9 cellular contexts compared by ENCODE assay signal in the genomic region with DNA sequence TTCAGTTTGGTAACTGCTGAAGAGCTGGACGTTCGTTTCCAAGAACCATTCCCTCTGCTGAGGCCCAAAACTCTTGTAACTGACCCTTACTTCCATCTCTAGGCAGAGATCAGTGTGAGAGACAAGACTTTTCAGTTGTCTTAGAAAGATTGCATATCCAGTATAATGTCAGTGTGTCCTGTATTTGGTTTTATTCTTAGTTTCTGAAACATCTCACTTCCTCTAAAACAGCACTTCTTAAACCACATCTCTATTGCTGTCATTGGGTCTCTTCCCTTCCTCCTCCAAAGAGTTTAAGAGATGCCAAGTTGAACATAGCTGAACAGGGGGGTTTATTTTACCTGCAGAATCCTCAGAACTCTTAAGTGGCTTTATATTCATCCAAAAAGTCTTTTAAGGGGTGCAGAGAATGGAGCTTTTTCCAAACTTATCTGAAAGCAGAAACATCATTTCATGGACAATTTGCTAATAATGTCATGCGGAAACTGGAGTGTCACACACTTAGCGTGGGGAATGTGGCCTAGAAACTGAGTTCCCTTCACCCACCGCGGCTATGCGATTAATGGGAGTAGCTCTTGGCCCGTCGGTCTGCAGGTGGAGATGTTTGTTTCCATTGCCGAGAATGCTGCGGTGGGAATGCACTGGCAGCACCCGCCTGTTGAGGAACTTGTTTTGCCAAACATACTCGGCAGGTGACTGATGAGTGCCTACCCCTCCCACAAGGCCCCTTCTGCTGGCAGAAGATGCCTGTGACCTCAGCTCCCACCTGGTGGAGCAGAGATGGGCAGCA.
DNase-seq lines count a peak whose midpoint lies in the region; ATAC-seq and TF ChIP-seq lines count a peak whose summit lies in the region.
"Had no signal": no experiment of that assay in that cellular context is flagged by ENCODE, and none has a peak within 500 bp of the region (broad histone marks: within the 10 kb centered on the region; RNA-seq: fewer than 3 reads in every experiment).

No MANE protein-coding gene starts in this region.

- no peak overlapping the region for H3K27ac Mint-ChIP-seq in CD8-positive, alpha-beta T cell

- CTCF ChIA-PET in CD8-positive, alpha-beta T cell (lab: Charles Lee), result interaction anchor here (0.6 to 2.2 kb wide), 4 partner anchors 10 to 1370 kb away, joined by 3 to 5 read pairs (median 3); no protein-coding TSS in a partner anchor

- H3K4me3 ChIP-seq in CD8-positive, alpha-beta T cell (ENCODE audit: low read depth, low read length), result no peak overlapping the region

- H3K4me1 ChIP-seq in CD8-positive, alpha-beta T cell (ENCODE audit: insufficient read depth, low read length), result peaks cover 17% of the 10 kb centered on the region

- no peaks in the 10 kb centered on the region for H3K27me3 ChIP-seq in CD8-positive, alpha-beta T cell (ENCODE audit: insufficient read depth, low read length)

- no peaks in the 10 kb centered on the region for H3K36me3 Mint-ChIP-seq in CD8-positive, alpha-beta T cell

- intact Hi-C loops in CD8-positive, alpha-beta T cell (cut with DNase I, micrococcal nuclease), result loop anchor here (5.0 to 10.0 kb wide), 3 partner anchors 277 to 900 kb away; no protein-coding TSS in a partner anchor

- no peak for TF ChIP-seq CTCF in CD8-positive, alpha-beta T cell (IDR thresholded peaks at IDR 0.05)

- H3K4me3 Mint-ChIP-seq in CD8-positive, alpha-beta T cell, result no peak overlapping the region

- H3K9me3 Mint-ChIP-seq in CD8-positive, alpha-beta T cell, result no peaks in the 10 kb centered on the region

- POLR2A ChIA-PET in CD8-positive, alpha-beta T cell (lab: Charles Lee), result no interaction called here

- no peaks in the 10 kb centered on the region for H3K9me3 ChIP-seq in CD8-positive, alpha-beta T cell (ENCODE audit: low read length)

- H3K36me3 ChIP-seq in CD8-positive, alpha-beta T cell (ENCODE audit: insufficient read depth, low read length), result no peaks in the 10 kb centered on the region

- DNase-seq in medulla oblongata (ENCODE audit: extremely low spot score) (peak; percentile 54), putamen (ENCODE audit: low spot score) (no peak), T-helper 1 cell (no peak), NCI-H1436 treated with DMSO at 0.1 percent for 48 hours (lab: John Stamatoyannopoulos, UW) (no peak)
- no peak for DNase-seq in CD8-positive, alpha-beta T cell
- DNase-seq: PC-3 had no signal

- no peak overlapping the region for H3K27ac ChIP-seq in CD8-positive, alpha-beta T cell (ENCODE audit: low read depth, low read length)

- peaks cover 2% of the 10 kb centered on the region for H3K27me3 Mint-ChIP-seq in CD8-positive, alpha-beta T cell (ENCODE audit: low read depth)

- peaks cover 17% of the 10 kb centered on the region for H3K4me1 Mint-ChIP-seq in CD8-positive, alpha-beta T cell (ENCODE audit: low read depth)

- peak; percentile 76 for ATAC-seq in GM18511 (IDR thresholded peaks at IDR 0.05; ENCODE audit: unreplicated experiment)
- peak; percentile 65 for ATAC-seq in GM21528 (IDR thresholded peaks at IDR 0.05; ENCODE audit: low FRiP score, unreplicated experiment)
- peak; percentile 69 for ATAC-seq in HG03442 (IDR thresholded peaks at IDR 0.05; ENCODE audit: unreplicated experiment)
- no peak for ATAC-seq in CD8-positive, alpha-beta T cell
- ATAC-seq: PC-3 had no signal
